Comparison of ENCODE assay signal across 13 cellular contexts in genomic region chr14:102187583-102188001, GRCh38. TPM values are rescaled to one million over a fixed set of nuclear protein-coding genes. Genes with fewer than 3 reads are reported as not detected.
A peak's percentile ranks its signal among the peaks of the same experiment; 100 is the strongest.
DNase-seq lines count a peak whose midpoint lies in the region; ATAC-seq and TF ChIP-seq lines count a peak whose summit lies in the region.
"Had no signal": no experiment of that assay in that cellular context is flagged by ENCODE, and none has a peak within 500 bp of the region (broad histone marks: within the 10 kb centered on the region; RNA-seq: fewer than 3 reads in every experiment).

No MANE protein-coding gene starts in this region.

- H3K27ac ChIP-seq in lung (ENCODE audit: low read depth in 1 of 2, low read length in 1 of 2), result no peak overlapping the region
- peak overlapping the region; percentile 86 for H3K27ac ChIP-seq in temporal lobe (ENCODE audit: low read depth, low read length)
- H3K27ac ChIP-seq in tibial artery, result no peak overlapping the region
- H3K27ac ChIP-seq in coronary artery, result peak overlapping the region in 1 of 2 donors; percentile 45

- no peaks in the 10 kb centered on the region for H3K36me3 Mint-ChIP-seq in activated CD8-positive, alpha-beta T cell treated with anti-CD3 and anti-CD28 coated beads for 36 hours (ENCODE audit: low read depth)
- no peaks in the 10 kb centered on the region for H3K36me3 Mint-ChIP-seq in activated CD8-positive, alpha-beta T cell treated with anti-CD3 and anti-CD28 coated beads, Interleukin-2, amount 10 ng/mL, durations not matched to agents 7 days and 5 days (ENCODE audit: low read depth)
- no peaks in the 10 kb centered on the region for H3K36me3 Mint-ChIP-seq in brain

- H3K36me3 ChIP-seq in lung (ENCODE audit: control insufficient read depth in 2 of 2, insufficient read depth in 2 of 2, low read length in 2 of 2), result no peaks in the 10 kb centered on the region
- H3K36me3 ChIP-seq in tibial artery, result no peaks in the 10 kb centered on the region

- no peaks in the 10 kb centered on the region for H3K27me3 Mint-ChIP-seq in activated CD8-positive, alpha-beta T cell treated with anti-CD3 and anti-CD28 coated beads for 36 hours
- no peaks in the 10 kb centered on the region for H3K27me3 Mint-ChIP-seq in activated CD8-positive, alpha-beta T cell treated with anti-CD3 and anti-CD28 coated beads, Interleukin-2, amount 10 ng/mL, durations not matched to agents 7 days and 5 days (ENCODE audit: low read depth)
- H3K27me3 Mint-ChIP-seq in brain, result no peaks in the 10 kb centered on the region

- H3K27me3 ChIP-seq in lung (ENCODE audit: control insufficient read depth, insufficient read depth), result no peaks in the 10 kb centered on the region
- H3K27me3 ChIP-seq in tibial artery, result no peaks in the 10 kb centered on the region

- POLR2A ChIA-PET in activated CD8-positive, alpha-beta T cell treated with anti-CD3 and anti-CD28 coated beads for 36 hours (lab: Charles Lee), result interaction anchor here (0.8 kb wide), 2 partner anchors 47 to 141 kb away, joined by 3 read pairs; no protein-coding TSS in a partner anchor
- POLR2A ChIA-PET in activated CD8-positive, alpha-beta T cell treated with anti-CD3 and anti-CD28 coated beads, Interleukin-2, amount 10 ng/mL, durations not matched to agents 7 days and 5 days (lab: Charles Lee), result no interaction called here

- no peaks in the 10 kb centered on the region for H3K9me3 ChIP-seq in lung (ENCODE audit: control insufficient read depth in 2 of 2, insufficient read depth in 1 of 2, low read length in 1 of 2)
- H3K9me3 ChIP-seq in tibial artery, result no peaks in the 10 kb centered on the region

- H3K4me3 ChIP-seq in lung (no peak overlapping the region), tibial artery (no peak overlapping the region), coronary artery (no peak overlapping the region)

- intact Hi-C loops in activated CD8-positive, alpha-beta T cell treated with anti-CD3 and anti-CD28 coated beads for 36 hours (cut with micrococcal nuclease), result no loop called here
- intact Hi-C loops in tibial artery (cut with DNase I; ENCODE audit: low total_unique reads), result no loop called here

- H3K27ac Mint-ChIP-seq in activated CD8-positive, alpha-beta T cell treated with anti-CD3 and anti-CD28 coated beads for 36 hours, result peak overlapping the region; percentile 46
- H3K27ac Mint-ChIP-seq in activated CD8-positive, alpha-beta T cell treated with anti-CD3 and anti-CD28 coated beads, Interleukin-2, amount 10 ng/mL, durations not matched to agents 7 days and 5 days, result no peak overlapping the region
- peak overlapping the region; percentile 78 to 96 (median 87) for H3K27ac Mint-ChIP-seq in brain

- no peak overlapping the region for H3K4me3 Mint-ChIP-seq in activated CD8-positive, alpha-beta T cell treated with anti-CD3 and anti-CD28 coated beads for 36 hours
- H3K4me3 Mint-ChIP-seq in activated CD8-positive, alpha-beta T cell treated with anti-CD3 and anti-CD28 coated beads, Interleukin-2, amount 10 ng/mL, durations not matched to agents 7 days and 5 days, result no peak overlapping the region
- peak overlapping the region in 2 of 5 experiments; percentile 6 to 72 for H3K4me3 Mint-ChIP-seq in brain

- CTCF ChIA-PET in activated CD8-positive, alpha-beta T cell treated with anti-CD3 and anti-CD28 coated beads for 36 hours (lab: Charles Lee), result interaction anchor here (0.8 to 2.0 kb wide), 2 partner anchors 10 to 91 kb away, joined by 4 to 6 read pairs; no protein-coding TSS in a partner anchor
- CTCF ChIA-PET in activated CD8-positive, alpha-beta T cell treated with anti-CD3 and anti-CD28 coated beads, Interleukin-2, amount 10 ng/mL, durations not matched to agents 7 days and 5 days (lab: Charles Lee), result no interaction called here

- H3K4me1 ChIP-seq in lung (ENCODE audit: control insufficient read depth in 2 of 2, insufficient read depth in 2 of 2, low read length in 2 of 2) (peaks cover 9 to 23% of the 10 kb centered on the region in 2 donors), tibial artery (peaks cover 0 to 28% (median 13%) of the 10 kb centered on the region in 4 donors)

- TF ChIP-seq CTCF in activated CD8-positive, alpha-beta T cell treated with anti-CD3 and anti-CD28 coated beads for 36 hours (IDR thresholded peaks at IDR 0.05), result no peak
- no peak for TF ChIP-seq CTCF in brain (conservative IDR thresholded peaks at IDR 0.05)
- no peak for TF ChIP-seq CTCF in lung (IDR thresholded peaks at IDR 0.05; ENCODE audit: control extremely low read depth, extremely low read depth)
- no peak for TF ChIP-seq CTCF in tibial artery (IDR thresholded peaks at IDR 0.05)
- TF ChIP-seq CTCF in coronary artery (IDR thresholded peaks at IDR 0.05), result no peak

- H3K9me3 Mint-ChIP-seq in activated CD8-positive, alpha-beta T cell treated with anti-CD3 and anti-CD28 coated beads for 36 hours, result no peaks in the 10 kb centered on the region
- H3K9me3 Mint-ChIP-seq in activated CD8-positive, alpha-beta T cell treated with anti-CD3 and anti-CD28 coated beads, Interleukin-2, amount 10 ng/mL, durations not matched to agents 7 days and 5 days (ENCODE audit: insufficient read depth), result no peaks in the 10 kb centered on the region
- H3K9me3 Mint-ChIP-seq in brain, result no peaks in the 10 kb centered on the region

- peaks cover 63% of the 10 kb centered on the region for H3K4me1 Mint-ChIP-seq in activated CD8-positive, alpha-beta T cell treated with anti-CD3 and anti-CD28 coated beads for 36 hours (ENCODE audit: low read depth)
- peaks cover 25% of the 10 kb centered on the region for H3K4me1 Mint-ChIP-seq in activated CD8-positive, alpha-beta T cell treated with anti-CD3 and anti-CD28 coated beads, Interleukin-2, amount 10 ng/mL, durations not matched to agents 7 days and 5 days (ENCODE audit: low read depth)
- H3K4me1 Mint-ChIP-seq in brain, result peaks cover 77% of the 10 kb centered on the region

- ATAC-seq in activated CD8-positive, alpha-beta T cell treated with anti-CD3 and anti-CD28 coated beads for 36 hours, result no peak
- no peak for ATAC-seq in activated CD8-positive, alpha-beta T cell treated with anti-CD3 and anti-CD28 coated beads, Interleukin-2, amount 10 ng/mL, durations not matched to agents 7 days and 5 days
- ATAC-seq in lung (ENCODE audit: insufficient read depth, low FRiP score) (peak; percentile 42), GM19395 (IDR thresholded peaks at IDR 0.05; ENCODE audit: unreplicated experiment) (no peak)

- no peak for DNase-seq in activated CD8-positive, alpha-beta T cell treated with anti-CD3 and anti-CD28 coated beads for 36 hours
- DNase-seq in activated CD8-positive, alpha-beta T cell treated with anti-CD3 and anti-CD28 coated beads, Interleukin-2, amount 10 ng/mL, durations not matched to agents 7 days and 5 days, result no peak
- DNase-seq in lung (ENCODE audit: low spot score) (no peak), tibial artery (no peak), coronary artery (ENCODE audit: low spot score) (no peak)
- DNase-seq: activated CD8-positive, alpha-beta memory T cell treated with anti-CD3 and anti-CD28 coated beads for 24 hours; cortex of kidney; NCI-H1436 treated with DMSO at 0.1 percent for 48 hours; RPMI8226; stimulated activated naive CD4-positive, alpha-beta T cell had no signal

- 69 to 78% methylated on average over 4 of the region's 4 CpGs for WGBS in lung, 2 donors

RNA-seq across cellular contexts. Expression of gene WDR20, which starts 47.9 kb away (rescaled TPM):
- total RNA-seq in activated CD8-positive, alpha-beta T cell treated with anti-CD3 and anti-CD28 coated beads for 36 hours, result 10 to 100 TPM; 18.5 to 21.6 TPM
- total RNA-seq in activated CD8-positive, alpha-beta T cell treated with anti-CD3 and anti-CD28 coated beads, Interleukin-2, amount 10 ng/mL, durations not matched to agents 7 days and 5 days, result 10 to 100 TPM; 30.3 to 30.6 TPM
- polyA plus RNA-seq in brain (ENCODE audit: insufficient read depth, low read depth, low replicate concordance), result 15.6 TPM
- total RNA-seq in lung, result 10 to 100 TPM; 26.9 to 30.7 TPM
- polyA plus RNA-seq in lung, result 10 to 100 TPM; 10.3 to 12.5 TPM
- 30.5 TPM for total RNA-seq in temporal lobe
